In genomic region chr14:61438860-61439765, GRCh38 we compare ENCODE assay signal across 8 cellular contexts.
A peak's percentile ranks its signal among the peaks of the same experiment; 100 is the strongest.
DNase-seq lines count a peak whose midpoint lies in the region; ATAC-seq lines count a peak whose summit lies in the region.

No MANE protein-coding gene starts in this region.

- H3K27ac Mint-ChIP-seq in immature natural killer cell, result peak overlapping the region; percentile 89 to 98 (median 96)
- H3K27ac Mint-ChIP-seq in stimulated activated memory B cell treated with anti-CD40 and anti-IgM and Interleukin-4, amounts not matched to agents 10 μg/mL and 1 μg/mL and 100 μg/mL, for 72 hours, result no peak overlapping the region

- ATAC-seq in stimulated activated memory B cell treated with anti-CD40 and anti-IgM and Interleukin-4, amounts not matched to agents 10 μg/mL and 1 μg/mL and 100 μg/mL, for 72 hours, result peak; percentile 42
- ATAC-seq in GM21381 (IDR thresholded peaks at IDR 0.05; ENCODE audit: unreplicated experiment), result no peak

- H3K4me1 Mint-ChIP-seq in immature natural killer cell, result peaks cover 96 to 98% of the 10 kb centered on the region in 2 donors
- H3K4me1 Mint-ChIP-seq in stimulated activated memory B cell treated with anti-CD40 and anti-IgM and Interleukin-4, amounts not matched to agents 10 μg/mL and 1 μg/mL and 100 μg/mL, for 72 hours, result peaks cover 17% of the 10 kb centered on the region

- DNase-seq in DMS53 (lab: John Stamatoyannopoulos, UW) (peak; percentile 68), H4 (ENCODE audit: low spot score) (peak; percentile 72), NOMO-1 (lab: John Stamatoyannopoulos, UW; ENCODE audit: unreplicated experiment in 2 of 2) (peak; percentile 49 to 77), astrocyte of the hippocampus (ENCODE audit: low read depth, low spot score) (peak; percentile 89), immature natural killer cell (peak; percentile 34 to 42 (median 38)), OCI-M2 (lab: John Stamatoyannopoulos, UW; ENCODE audit: unreplicated experiment) (no peak)

- H3K27me3 Mint-ChIP-seq in immature natural killer cell (ENCODE audit: low read depth in 3 of 3), result peaks cover 12 to 43% (median 26%) of the 10 kb centered on the region in 3 donors
- H3K27me3 Mint-ChIP-seq in stimulated activated memory B cell treated with anti-CD40 and anti-IgM and Interleukin-4, amounts not matched to agents 10 μg/mL and 1 μg/mL and 100 μg/mL, for 72 hours, result peaks cover 35% of the 10 kb centered on the region

- peaks cover 4 to 7% (median 6%) of the 10 kb centered on the region in 3 donors for H3K36me3 Mint-ChIP-seq in immature natural killer cell
- no peaks in the 10 kb centered on the region for H3K36me3 Mint-ChIP-seq in stimulated activated memory B cell treated with anti-CD40 and anti-IgM and Interleukin-4, amounts not matched to agents 10 μg/mL and 1 μg/mL and 100 μg/mL, for 72 hours

- H3K4me3 Mint-ChIP-seq in immature natural killer cell, result peak overlapping the region; percentile 82 to 93 (median 87)
- H3K4me3 Mint-ChIP-seq in stimulated activated memory B cell treated with anti-CD40 and anti-IgM and Interleukin-4, amounts not matched to agents 10 μg/mL and 1 μg/mL and 100 μg/mL, for 72 hours, result no peak overlapping the region

- no peaks in the 10 kb centered on the region for H3K9me3 Mint-ChIP-seq in immature natural killer cell
- no peaks in the 10 kb centered on the region for H3K9me3 Mint-ChIP-seq in stimulated activated memory B cell treated with anti-CD40 and anti-IgM and Interleukin-4, amounts not matched to agents 10 μg/mL and 1 μg/mL and 100 μg/mL, for 72 hours
